8 cellular contexts compared by ENCODE assay signal in the genomic region with DNA sequence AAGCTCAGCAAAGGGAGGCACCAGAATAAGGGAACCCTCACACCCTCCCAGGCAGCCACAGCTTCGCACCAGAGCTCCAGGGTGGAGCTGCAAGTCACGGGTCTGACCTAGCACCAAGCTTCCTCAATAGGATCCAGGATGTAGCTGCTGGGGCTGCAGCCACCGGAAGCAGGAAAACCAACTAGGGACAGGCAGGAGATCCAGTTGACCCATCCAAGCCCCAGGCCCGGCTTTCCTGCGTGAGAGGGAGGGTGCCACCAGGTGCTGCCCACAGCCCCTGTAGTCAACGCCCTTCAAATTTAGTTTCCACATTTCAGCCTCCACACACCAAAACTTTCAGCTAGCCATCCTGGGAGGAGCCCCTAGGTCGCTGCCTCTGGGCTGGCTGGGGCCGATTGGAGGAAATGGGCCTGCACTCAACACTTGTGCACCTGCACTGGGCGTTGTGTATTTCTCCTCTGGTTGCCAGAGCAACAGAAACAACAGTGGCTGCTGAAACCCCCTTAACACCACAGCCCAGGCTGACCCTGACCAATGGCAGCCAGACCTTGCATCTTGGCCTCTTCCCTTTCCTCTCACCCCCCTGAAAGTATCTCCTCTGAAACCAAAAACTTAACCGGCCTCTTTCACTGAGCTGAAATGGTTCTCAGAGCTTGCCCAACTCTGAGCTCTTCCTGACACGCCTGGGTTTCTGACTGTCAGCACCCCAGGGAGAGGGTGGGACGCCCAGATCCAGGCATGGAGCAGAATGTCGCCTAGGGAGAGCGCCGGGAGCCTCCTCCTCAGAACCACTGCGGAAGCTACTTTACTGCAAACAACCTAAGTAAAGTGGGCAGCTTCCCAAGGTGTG.
DNase-seq lines count a peak whose midpoint lies in the region; ATAC-seq, FAIRE-seq and TF ChIP-seq lines count a peak whose summit lies in the region.

No MANE protein-coding gene starts in this region.

- peak; percentile 38 to 47 for DNase-seq in activated T-cell treated with anti-CD3 and anti-CD28 coated beads, Interleukin-2, amount 50 U/mL, for 48 hours
- DNase-seq in right lobe of liver, result peak in 2 of 3 donors; percentile 26 to 54
- peak; percentile 67 to 77 for DNase-seq in aorta
- DNase-seq in frontal cortex (ENCODE audit: low spot score in 2 of 2), result no peak
- no peak for DNase-seq in RWPE1 (ENCODE audit: low spot score)

- peak; percentile 98 for ATAC-seq in GM21381 (IDR thresholded peaks at IDR 0.05; ENCODE audit: unreplicated experiment)
- ATAC-seq in HG03571 (IDR thresholded peaks at IDR 0.05; ENCODE audit: unreplicated experiment), result peak; percentile 99
- peak; percentile 26 to 55 (median 52) for ATAC-seq in right lobe of liver
- peak; percentile 17 for ATAC-seq in aorta (ENCODE audit: low FRiP score)

- H3K36me3 ChIP-seq in right lobe of liver, result no peaks in the 10 kb centered on the region
- H3K36me3 ChIP-seq in aorta (ENCODE audit: control insufficient read depth in 1 of 2, insufficient read depth in 2 of 2, low read length in 1 of 2), result no peaks in the 10 kb centered on the region

- FAIRE-seq in frontal cortex (lab: Jason Lieb, UNC), result no peak

- H3K4me3 ChIP-seq in right lobe of liver (no peak overlapping the region), aorta (ENCODE audit: low read length in 2 of 2) (no peak overlapping the region)

- peak; percentile 19 for TF ChIP-seq POLR2A in GM10847 (IDR thresholded peaks at IDR 0.05; ENCODE audit: extremely low read depth, insufficient read length)
- TF ChIP-seq POLR2A in right lobe of liver (IDR thresholded peaks at IDR 0.05), result no peak

- TF ChIP-seq CTCF in right lobe of liver (IDR thresholded peaks at IDR 0.05), result no peak
- TF ChIP-seq CTCF in RWPE1 (conservative IDR thresholded peaks at IDR 0.05; ENCODE audit: low read depth), result no peak

- POLR2A ChIA-PET in RWPE1 (lab: Yijun Ruan, JAX; ENCODE audit: low non-redundant PET), result no interaction called here

- H3K27ac ChIP-seq in right lobe of liver (no peak overlapping the region), aorta (ENCODE audit: low read depth in 1 of 2, low read length in 2 of 2) (no peak overlapping the region), RWPE1 (no peak overlapping the region)

- H3K27me3 ChIP-seq in right lobe of liver (no peaks in the 10 kb centered on the region), aorta (ENCODE audit: control insufficient read depth in 1 of 2, insufficient read depth in 2 of 2, low read length in 1 of 2) (no peaks in the 10 kb centered on the region)

- intact Hi-C loops in right lobe of liver (cut with DNase I) (no loop called here), aorta (cut with DNase I) (no loop called here)

- H3K9me3 ChIP-seq in right lobe of liver (no peaks in the 10 kb centered on the region), aorta (ENCODE audit: control insufficient read depth, low read length) (no peaks in the 10 kb centered on the region)

- CTCF ChIA-PET in RWPE1 (lab: Yijun Ruan, JAX), result no interaction called here

- WGBS in right lobe of liver (ENCODE audit: insufficient coverage, low coverage, low lambda C conversion rate, missing lambda C conversion rate), result 56% methylated on average over 3 of the region's 16 CpGs
- 93 to 95% methylated on average over 16 of the region's 16 CpGs for WGBS in aorta, 2 donors

- no peaks in the 10 kb centered on the region for H3K4me1 ChIP-seq in right lobe of liver
- peaks cover 0 to 2% of the 10 kb centered on the region in 2 donors for H3K4me1 ChIP-seq in aorta (ENCODE audit: control insufficient read depth in 1 of 2, insufficient read depth in 2 of 2, low read length in 2 of 2)

Comparison
In these comparisons a context has a peak if more than half of its experiments do, and no peak if none do; other contexts are left out.
1. ATAC-seq: peak in every context shown above with its lines; median percentile 99 in HG03571; 98 in GM21381; 52 in right lobe of liver; 17 in aorta.
2. DNase-seq: peak in activated T-cell treated with anti-CD3 and anti-CD28 coated beads, Interleukin-2, amount 50 U/mL, for 48 hours (2 of 2), right lobe of liver (2 of 3) and aorta (2 of 2); none in frontal cortex (0 of 2) and RWPE1 (single experiment).